ENCODE assay signal across 9 cellular contexts in the genomic region with DNA sequence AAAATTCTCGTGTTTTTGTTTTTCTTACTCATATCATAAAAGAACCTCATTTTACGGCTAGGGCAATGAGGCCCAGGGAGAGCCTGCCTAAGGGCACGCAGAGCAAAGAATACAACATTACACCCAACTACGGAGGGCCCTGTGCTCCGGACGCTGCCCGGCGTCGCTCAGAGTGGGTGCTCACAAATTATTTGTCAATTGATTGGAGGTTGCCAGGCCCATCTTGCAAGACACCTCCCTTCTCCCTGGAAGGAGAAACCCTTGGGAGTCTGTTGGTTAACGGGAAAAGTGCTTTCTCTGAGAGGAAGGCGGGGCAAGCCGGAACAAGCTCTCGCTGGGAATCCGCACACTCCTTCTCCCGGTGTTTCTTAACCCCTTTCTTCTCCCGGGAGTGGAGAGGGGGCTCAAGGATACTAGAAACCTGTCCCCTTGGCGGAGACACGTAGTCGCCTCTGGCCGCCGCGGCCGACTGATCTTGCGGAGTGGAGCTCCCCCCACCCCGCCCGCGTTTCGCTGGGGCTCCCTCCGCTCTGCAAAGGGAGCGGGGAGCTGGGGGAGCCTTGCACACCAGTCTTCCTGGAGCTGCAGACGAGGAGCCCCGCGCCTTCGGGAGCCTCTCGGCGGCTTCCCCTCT.
DNase-seq lines count a peak whose midpoint lies in the region; TF ChIP-seq lines count a peak whose summit lies in the region.
"Had no signal": no experiment of that assay in that cellular context is flagged by ENCODE, and none has a peak within 500 bp of the region (broad histone marks: within the 10 kb centered on the region; RNA-seq: fewer than 3 reads in every experiment).

No MANE protein-coding gene starts in this region.

- no peaks in the 10 kb centered on the region for H3K9me3 Mint-ChIP-seq in progenitor cell of endocrine pancreas (ENCODE audit: low read depth)

- no peak overlapping the region for H3K27ac Mint-ChIP-seq in progenitor cell of endocrine pancreas

- TF ChIP-seq CTCF in astrocyte of the cerebellum (IDR thresholded peaks at IDR 0.05; ENCODE audit: low read depth, low read length, missing control alignments) (no peak), progenitor cell of endocrine pancreas (IDR thresholded peaks at IDR 0.05; ENCODE audit: unreplicated experiment) (no peak)

- H3K9ac ChIP-seq in iPS-18a (ENCODE audit: low read length) = peak overlapping the region; percentile 34

- no peak overlapping the region for H3K27ac ChIP-seq in iPS-18a (ENCODE audit: low read length)

- no peaks in the 10 kb centered on the region for H3K9me3 ChIP-seq in iPS-18a (ENCODE audit: control insufficient read depth, low read depth, low read length)

- in situ Hi-C loops in astrocyte of the cerebellum (cut with HindIII; ENCODE audit: low sequenced_read_pairs) (no loop called here), KBM-7 (cut with MboI; ENCODE audit: low pct_unique_long_range_greater_than_20kb, low sequenced_read_pairs) (no loop called here)

- peak overlapping the region; percentile 31 for H3K4me3 ChIP-seq in astrocyte of the cerebellum (ENCODE audit: low read depth, low read length)
- peak overlapping the region; percentile 59 for H3K4me3 ChIP-seq in iPS-18a (ENCODE audit: low read length)
- H3K4me3 ChIP-seq: K562 had no signal

- peak overlapping the region; percentile 56 for H3K4me3 Mint-ChIP-seq in progenitor cell of endocrine pancreas (ENCODE audit: low read depth)

- H3K36me3 Mint-ChIP-seq in progenitor cell of endocrine pancreas (ENCODE audit: insufficient read depth) = no peaks in the 10 kb centered on the region

- DNase-seq in ELF-1 (ENCODE audit: low read depth, low spot score) = peak; percentile 4
- no peak for DNase-seq in astrocyte of the cerebellum (ENCODE audit: low read depth)
- no peak for DNase-seq in progenitor cell of endocrine pancreas (ENCODE audit: low spot score, unreplicated experiment)
- DNase-seq in AML-193 (lab: John Stamatoyannopoulos, UW) = no peak
- DNase-seq in activated effector memory CD4-positive, alpha-beta T cell treated with anti-CD3 and anti-CD28 coated beads, Interleukin-2, amount 50 U/mL, for 16 hours = no peak
- DNase-seq in KBM-7 = no peak
- DNase-seq in SW 1271 (lab: John Stamatoyannopoulos, UW) = no peak

- H3K4me1 Mint-ChIP-seq in progenitor cell of endocrine pancreas (ENCODE audit: low read depth) = peaks cover 3% of the 10 kb centered on the region

- H3K4me1 ChIP-seq in iPS-18a (ENCODE audit: control insufficient read depth, low read depth, low read length) = peaks cover 5% of the 10 kb centered on the region

- H3K27me3 Mint-ChIP-seq in progenitor cell of endocrine pancreas = peaks cover 88% of the 10 kb centered on the region

- peaks cover 86% of the 10 kb centered on the region for H3K27me3 ChIP-seq in iPS-18a (ENCODE audit: control insufficient read depth, insufficient read depth, low read length)

- no peaks in the 10 kb centered on the region for H3K36me3 ChIP-seq in iPS-18a (ENCODE audit: control insufficient read depth, low read depth, low read length)
